In the genomic region with DNA sequence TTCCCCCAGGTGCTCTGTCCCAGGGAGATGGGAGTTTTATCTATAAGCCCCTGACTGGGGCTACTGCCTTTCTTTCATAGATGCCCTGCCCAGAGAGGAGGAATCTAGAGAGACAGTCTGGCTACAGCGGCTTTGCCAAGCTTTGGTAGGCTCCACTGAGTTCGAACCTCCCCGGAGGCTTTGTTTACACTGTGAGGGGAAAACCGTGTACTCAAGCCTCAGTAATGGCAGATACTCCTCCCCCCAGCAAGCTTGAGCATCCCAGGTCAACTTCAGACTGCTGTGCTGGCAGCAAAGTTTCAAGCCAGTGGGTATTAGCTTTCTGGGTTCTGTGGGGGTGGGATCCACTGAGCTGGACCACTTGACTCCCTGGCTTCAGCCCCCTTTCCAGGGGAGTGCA, we compare ENCODE assay signal across 5 cellular contexts. TPM values are rescaled to one million over a fixed set of nuclear protein-coding genes. Genes with fewer than 3 reads are reported as not detected.
DNase-seq lines count a peak whose midpoint lies in the region; ATAC-seq, FAIRE-seq and TF ChIP-seq lines count a peak whose summit lies in the region.
"Not testable (repeated sequence)": the region's sequence is repeated elsewhere in the genome, so short reads cannot be mapped to it uniquely, and the experiment has no call there.

No MANE protein-coding gene starts in this region.

- not testable (repeated sequence) for H3K56ac ChIP-seq in H1 (replicated peaks; ENCODE audit: insufficient read length, low read depth, low read length)

- 9% methylated on average over 4 of the region's 4 CpGs for WGBS in K562 (ENCODE audit: insufficient coverage, low coverage, missing lambda C conversion rate)
- 88% methylated on average over 4 of the region's 4 CpGs; no CpG with 5 or more reads in 1 of the 2 experiments for WGBS in H1 (ENCODE audit: extremely low coverage in 1 of 2, insufficient coverage in 1 of 2, insufficient read length in 1 of 2, insufficient replicate concordance in 2 of 2, low coverage in 1 of 2, low lambda C conversion rate in 2 of 2, missing lambda C conversion rate in 1 of 2), 2 experiments
- 0% methylated on average over 2 of the region's 4 CpGs for WGBS in HepG2 (ENCODE audit: low lambda C conversion rate)

- not testable (repeated sequence) for H4K5ac ChIP-seq in H1 (ENCODE audit: insufficient read length, low read depth, low read length)

- DNase-seq in ELF-1 (ENCODE audit: low read depth, low spot score) (peak; percentile 32), NCI-H69 (lab: John Stamatoyannopoulos, UW) (peak; percentile 64), HepG2 (ENCODE audit: low spot score) (peak; percentile 53)
- not testable (repeated sequence) for DNase-seq in K562 (ENCODE audit: extremely low read depth in 1 of 4, low spot score in 3 of 4); H1 (ENCODE audit: low read depth in 1 of 2, low spot score in 2 of 2)

- H3K4me1 ChIP-seq in K562 (replicated peaks in 1 of 2; ENCODE audit: control insufficient read depth in 2 of 2, insufficient read depth in 2 of 2, low read length in 2 of 2); H1 (replicated peaks in 1 of 4; ENCODE audit: control insufficient read depth in 3 of 4, insufficient read depth in 4 of 4, low read length in 3 of 4): not testable (repeated sequence)
- peaks cover 11% of the 10 kb centered on the region; the same call in 1 of the 2 replicates for H3K4me1 ChIP-seq in HepG2 (ENCODE audit: insufficient read depth, low read length)

- not testable (repeated sequence) for H2BK12ac ChIP-seq in H1 (ENCODE audit: low read depth, low read length)

- not testable (repeated sequence) for FAIRE-seq in K562 (lab: Jason Lieb, UNC); H1 (lab: Jason Lieb, UNC); HepG2 (lab: Jason Lieb, UNC)

- H2BK20ac ChIP-seq in H1 (ENCODE audit: low read length) = not testable (repeated sequence)

- H3K18ac ChIP-seq in H1 (ENCODE audit: extremely low read depth, low read length) = not testable (repeated sequence)

- not testable (repeated sequence) for H4K8ac ChIP-seq in H1 (ENCODE audit: extremely low read depth, insufficient read depth, low read length)

- H3K27me3 ChIP-seq in K562 (ENCODE audit: control insufficient read depth in 2 of 2, insufficient read depth in 2 of 2, low read length in 2 of 2) (peaks cover 5 to 11% of the 10 kb centered on the region in 2 experiments; a peak in 4 of 5 replicates), HepG2 (ENCODE audit: control insufficient read depth in 1 of 2, insufficient read depth in 2 of 2, low read length in 2 of 2) (peaks cover 0 to 13% of the 10 kb centered on the region in 2 experiments; a peak in 3 of 5 replicates)
- H3K27me3 ChIP-seq in H1 (replicated peaks in 1 of 4; ENCODE audit: control insufficient read depth in 3 of 4, extremely low read depth in 1 of 4, insufficient read depth in 3 of 4, low read length in 3 of 4) = not testable (repeated sequence)

- BruUV-seq in K562 (replicated peaks; lab: Mats Ljungman, UMichigan); HepG2 (replicated peaks; lab: Mats Ljungman, UMichigan): not testable (repeated sequence)

- H3K4me3 ChIP-seq in K562; H1 (ENCODE audit: extremely low read depth in 1 of 4, insufficient read depth in 2 of 4, low read depth in 3 of 4, low read length in 4 of 4); HepG2 (replicated peaks in 1 of 3; ENCODE audit: insufficient read depth in 1 of 3, low read depth in 2 of 3, low read length in 3 of 3): not testable (repeated sequence)

- H3K23me2 ChIP-seq in H1 (ENCODE audit: low read depth, low read length) = not testable (repeated sequence)

- H2BK5ac ChIP-seq in H1 (ENCODE audit: low read depth, low read length) = not testable (repeated sequence)

- H3K14ac ChIP-seq in H1 (ENCODE audit: insufficient read length) = not testable (repeated sequence)

- ATAC-seq in K562 = 0 out of 3 replicates have a peak, but pooled peaks have one; percentile 33
- peak; percentile 92 for ATAC-seq in HepG2

- not testable (repeated sequence) for TF ChIP-seq CTCF in K562 (IDR thresholded peaks at IDR 0.05 in 2 of 3, conservative IDR thresholded peaks at IDR 0.05 in 1 of 3; ENCODE audit: insufficient read depth in 2 of 3, low read depth in 1 of 3, low read length in 3 of 3); H1 (IDR thresholded peaks at IDR 0.05; ENCODE audit: control extremely low read depth in 1 of 3, insufficient read depth in 1 of 3, low read depth in 1 of 3, low read length in 3 of 3); HepG2 (CRISPR knock-in tag; IDR thresholded peaks at IDR 0.05)

- H3K23ac ChIP-seq in H1 (ENCODE audit: insufficient read length) = not testable (repeated sequence)

- not testable (repeated sequence) for H3K79me1 ChIP-seq in H1 (ENCODE audit: low read depth, low read length)

- in situ Hi-C loops in K562 (cut with MboI); HepG2 (cut with HindIII; ENCODE audit: extremely low pct_ligation_motif_present, low pct_unique_long_range_greater_than_20kb): not testable (repeated sequence)

- H3K9me3 ChIP-seq in K562 (replicated peaks; ENCODE audit: control insufficient read depth, insufficient read depth, low read depth, low read length); H1 (ENCODE audit: insufficient read depth in 2 of 2, low read depth in 1 of 2, low read length in 1 of 2); HepG2 (ENCODE audit: low read length): not testable (repeated sequence)

- H2BK15ac ChIP-seq in H1 (ENCODE audit: low read length) = not testable (repeated sequence)

- not testable (repeated sequence) for H3K9ac ChIP-seq in K562 (ENCODE audit: insufficient read depth in 1 of 2, low read depth in 2 of 2, low read length in 2 of 2); H1 (replicated peaks in 1 of 4; ENCODE audit: extremely low read depth in 1 of 4, low read depth in 3 of 4, low read length in 3 of 4); HepG2 (ENCODE audit: insufficient read depth, low read depth, low read length)

- not testable (repeated sequence) for H3K9me1 ChIP-seq in K562 (ENCODE audit: control insufficient read depth, insufficient read depth, low read length)

- H3K4me2 ChIP-seq in K562 (ENCODE audit: insufficient read depth, low read length); H1 (ENCODE audit: insufficient read depth in 1 of 2, low read depth in 2 of 2, low read length in 2 of 2): not testable (repeated sequence)
- 0 out of 2 replicates have a peak overlapping the region, but pooled peaks have one; percentile 18 for H3K4me2 ChIP-seq in HepG2 (ENCODE audit: low read depth, low read length)

- not testable (repeated sequence) for H3K79me2 ChIP-seq in K562 (ENCODE audit: control insufficient read depth, insufficient read depth, low read length); H1 (ENCODE audit: control insufficient read depth in 1 of 2, insufficient read depth in 2 of 2, low read length in 2 of 2); HepG2 (ENCODE audit: insufficient read depth, low read length)

- intact Hi-C loops in K562 (cut with micrococcal nuclease); HepG2 (cut with micrococcal nuclease; ENCODE audit: unreplicated experiment): not testable (repeated sequence)

- not testable (repeated sequence) for H4K91ac ChIP-seq in H1 (replicated peaks; ENCODE audit: insufficient read length, low read length)

- H2AK5ac ChIP-seq in H1 (ENCODE audit: low read depth, low read length) = not testable (repeated sequence)

- CTCF ChIA-PET in K562 (lab: Yijun Ruan, JAX; ENCODE audit: low intra/inter-chr PET ratio); HepG2 (lab: Yijun Ruan, JAX; ENCODE audit: low intra/inter-chr PET ratio, low total read pairs): not testable (repeated sequence)
- CTCF ChIA-PET in H1 (lab: Charles Lee; ENCODE audit: partially characterized antibody) = interaction anchor here (1.1 kb wide), 1 partner anchor 9 kb away, joined by 6 read pairs; no protein-coding TSS in a partner anchor

- H2BK120ac ChIP-seq in H1 (replicated peaks; ENCODE audit: low read depth, low read length) = not testable (repeated sequence)

- H3K4ac ChIP-seq in H1 (replicated peaks; ENCODE audit: insufficient read length, low read depth, low read length) = not testable (repeated sequence)

- not testable (repeated sequence) for H4K20me1 ChIP-seq in K562 (replicated peaks; ENCODE audit: control insufficient read depth, insufficient read depth, low read length); H1 (replicated peaks in 1 of 2; ENCODE audit: control insufficient read depth in 1 of 2, insufficient read depth in 2 of 2, low read length in 2 of 2); HepG2 (ENCODE audit: insufficient read depth, low read length)

- not testable (repeated sequence) for TF ChIP-seq RAD21 in K562 (CRISPR knock-in tag; conservative IDR thresholded peaks at IDR 0.05 in 1 of 2, IDR thresholded peaks at IDR 0.05 in 1 of 2); H1 (IDR thresholded peaks at IDR 0.05 in 1 of 2, conservative IDR thresholded peaks at IDR 0.05 in 1 of 2; ENCODE audit: low read depth in 2 of 2, low read length in 2 of 2); HepG2 (CRISPR knock-in tag; IDR thresholded peaks at IDR 0.05)

- not testable (repeated sequence) for TF ChIP-seq EP300 in K562 (IDR thresholded peaks at IDR 0.05; ENCODE audit: low read length); H1 (IDR thresholded peaks at IDR 0.05; ENCODE audit: borderline replicate concordance in 1 of 2, low read depth in 2 of 2, low read length in 2 of 2); HepG2 (IDR thresholded peaks at IDR 0.05; ENCODE audit: low read depth in 2 of 2, low read length in 2 of 2); HepG2 (CRISPR knock-in tag; IDR thresholded peaks at IDR 0.05; ENCODE audit: borderline replicate concordance)

- TF ChIP-seq POLR2A in K562 (conservative IDR thresholded peaks at IDR 0.05); H1 (IDR thresholded peaks at IDR 0.05; ENCODE audit: control extremely low read depth in 1 of 2, low read depth in 2 of 2, low read length in 2 of 2); HepG2 (IDR thresholded peaks at IDR 0.05; ENCODE audit: insufficient read depth in 1 of 2, low read depth in 2 of 2, low read length in 2 of 2): not testable (repeated sequence)

- POLR2A ChIA-PET in K562 (lab: Yijun Ruan, JAX) (interaction anchor here (0.6 to 1.2 kb wide), 2 partner anchors 10 to 26 kb away, joined by 3 read pairs; no protein-coding TSS in a partner anchor), H1 (lab: Charles Lee; ENCODE audit: partially characterized antibody) (interaction anchor here (1.6 kb wide), 1 partner anchor 10 kb away, joined by 3 read pairs; no protein-coding TSS in a partner anchor)
- POLR2A ChIA-PET in HepG2 (lab: Yijun Ruan, JAX) = not testable (repeated sequence)

- not testable (repeated sequence) for H3K27ac ChIP-seq in K562 (ENCODE audit: extremely low read depth, low read depth, low read length); H1 (ENCODE audit: low read depth, low read length); HepG2 (ENCODE audit: extremely low read length, insufficient read depth, low read length)

- H2AFZ ChIP-seq in K562 (ENCODE audit: low read depth, low read length) (peak overlapping the region; percentile 70; the same call in 1 of the 2 replicates), H1 (ENCODE audit: low read length) (peak overlapping the region; percentile 7; the same call in 1 of the 2 replicates)
- not testable (repeated sequence) for H2AFZ ChIP-seq in HepG2 (ENCODE audit: low read length)

- H3K36me3 ChIP-seq in K562 (ENCODE audit: control insufficient read depth, insufficient read depth, low read length); H1 (ENCODE audit: control insufficient read depth in 2 of 4, insufficient read depth in 4 of 4, low read length in 3 of 4); HepG2 (replicated peaks in 1 of 2; ENCODE audit: control insufficient read depth in 1 of 2, insufficient read depth in 2 of 2, low read length in 2 of 2): not testable (repeated sequence)

RNA-seq across cellular contexts. Expression of a gene that starts 7.8 kb away (rescaled TPM):
- 54.6 and 209 TPM in 2 replicates for total RNA-seq in K562 (2011; cell fraction: chromatin; rRNA removed; ENCODE audit: low replicate concordance)
- 33.4 and 34.5 TPM in 2 replicates for total RNA-seq in K562 (2011; cell fraction: nucleolus; rRNA removed)
- 47.5 and 61.9 TPM in 2 replicates for total RNA-seq in K562 (2011; cell fraction: nucleoplasm; rRNA removed)
- 114 and 120 TPM in 2 replicates for total RNA-seq in K562 (2014; rRNA removed)
- 160 and 174 TPM in 2 replicates for total RNA-seq in K562 (2014; rRNA removed; fragmentation: Illumina TruSeq; extraction: Trizol)
- 166 and 176 TPM in 2 replicates for total RNA-seq in K562 (2015; rRNA removed; fragmentation: Illumina TruSeq; extraction: Trizol)
- 124 and 127 TPM in 2 replicates for total RNA-seq in K562 (2021)
- 61.4 and 79.1 TPM in 2 replicates for polyA plus RNA-seq in K562 (2011; rRNA removed)
- 34.5 and 43.6 TPM in 2 replicates for polyA plus RNA-seq in K562 (2011; cell fraction: cytosol; rRNA removed)
- polyA plus RNA-seq in K562 (2011; cell fraction: nucleus; rRNA removed) = 29.5 and 30.0 TPM in 2 replicates
- polyA plus RNA-seq in K562 (2012) = 36.9 and 59.5 TPM in 2 replicates
- 97.5 and 97.9 TPM in 2 replicates for polyA plus RNA-seq in K562 (2014; fragmentation: Illumina TruSeq; extraction: Trizol)
- 10 to 100 TPM; 20.8 to 50.0 TPM for polyA plus RNA-seq in K562 (2014; fragmentation: Nextera tagmentation; extraction: Ambion mirVana)
- 52.0 and 57.9 TPM in 2 replicates for polyA plus RNA-seq in K562 (2014; rRNA removed)
- polyA minus RNA-seq in K562 (2011; rRNA and poly(A)+ RNA removed) = 636 and 709 TPM in 2 replicates
- polyA minus RNA-seq in K562 (2011; cell fraction: cytosol; rRNA and poly(A)+ RNA removed) = 124 and 164 TPM in 2 replicates
- polyA minus RNA-seq in K562 (2011; cell fraction: nucleus; rRNA and poly(A)+ RNA removed) = 44.4 and 104 TPM in 2 replicates
- total RNA-seq in H1 (2021; fragmentation: NEBNext Ultra II Directional; extraction: Animal tissue kit (Norgen Biotek cat#: 25700)) = 183 and 211 TPM in 2 replicates
- 34.6 and 38.5 TPM in 2 replicates for polyA plus RNA-seq in H1 (2011; rRNA removed)
- 58.6 TPM for polyA plus RNA-seq in H1 (2011; cell fraction: cytosol; rRNA removed)
- 35.7 TPM for polyA plus RNA-seq in H1 (2011; cell fraction: nucleus; rRNA removed)
- polyA plus RNA-seq in H1 (2012, experiment 1 of 2) = 72.4 to 119 TPM (median 88.5 TPM) in 4 replicates
- polyA plus RNA-seq in H1 (2012, experiment 2 of 2) = 3.8 TPM
- 73.6 TPM for polyA plus RNA-seq in H1 (2013, experiment 1 of 2)
- polyA plus RNA-seq in H1 (2013, experiment 2 of 2) = 71.1 TPM
- polyA minus RNA-seq in H1 (2011; rRNA and poly(A)+ RNA removed) = 230 and 396 TPM in 2 replicates
- polyA minus RNA-seq in H1 (2011; cell fraction: cytosol; rRNA and poly(A)+ RNA removed) = 142 TPM
- 197 TPM for polyA minus RNA-seq in H1 (2011; cell fraction: nucleus; rRNA and poly(A)+ RNA removed)
- total RNA-seq in HepG2 (2016; rRNA removed; fragmentation: Illumina TruSeq; extraction: Trizol) = 123 and 199 TPM in 2 replicates
- 12.5 and 18.3 TPM in 2 replicates for total RNA-seq in HepG2 (2016; cell fraction: cytosol; rRNA removed; fragmentation: Illumina TruSeq; extraction: Trizol; ENCODE audit: low read depth)
- 120 and 193 TPM in 2 replicates for total RNA-seq in HepG2 (2016; cell fraction: insoluble cytoplasmic fraction; rRNA removed; fragmentation: Illumina TruSeq; extraction: Trizol)
- total RNA-seq in HepG2 (2016; cell fraction: membrane; rRNA removed; fragmentation: Illumina TruSeq; extraction: Trizol) = 36.3 and 37.6 TPM in 2 replicates
- total RNA-seq in HepG2 (2016; cell fraction: nucleus; rRNA removed; fragmentation: Illumina TruSeq; extraction: Trizol) = 104 and 105 TPM in 2 replicates
- 23.6 and 26.7 TPM in 2 replicates for polyA plus RNA-seq in HepG2 (2011; rRNA removed)
- 15.8 and 21.4 TPM in 2 replicates for polyA plus RNA-seq in HepG2 (2011; cell fraction: cytosol; rRNA removed)
- polyA plus RNA-seq in HepG2 (2011; cell fraction: nucleus; rRNA removed) = 15.7 and 22.1 TPM in 2 replicates
- 32.9 and 35.1 TPM in 2 replicates for polyA plus RNA-seq in HepG2 (2012)
- 4.2 and 4.5 TPM in 2 replicates for polyA plus RNA-seq in HepG2 (2016; cell fraction: cytosol; fragmentation: Illumina TruSeq; extraction: Trizol; ENCODE audit: low read depth)
- polyA plus RNA-seq in HepG2 (2016; cell fraction: insoluble cytoplasmic fraction; fragmentation: Illumina TruSeq; extraction: Trizol; ENCODE audit: low read depth) = 76.4 and 89.4 TPM in 2 replicates
- 11.3 and 11.6 TPM in 2 replicates for polyA plus RNA-seq in HepG2 (2016; cell fraction: membrane; fragmentation: Illumina TruSeq; extraction: Trizol; ENCODE audit: low read depth)
- polyA plus RNA-seq in HepG2 (2016; cell fraction: nucleus; fragmentation: Illumina TruSeq; extraction: Trizol; ENCODE audit: insufficient read depth, low read depth) = 50.1 and 51.5 TPM in 2 replicates
- 94.2 and 347 TPM in 2 replicates for polyA minus RNA-seq in HepG2 (2011; rRNA and poly(A)+ RNA removed; ENCODE audit: low replicate concordance)
- 77.6 and 113 TPM in 2 replicates for polyA minus RNA-seq in HepG2 (2011; cell fraction: cytosol; rRNA and poly(A)+ RNA removed)
- polyA minus RNA-seq in HepG2 (2011; cell fraction: nucleus; rRNA and poly(A)+ RNA removed) = 126 and 154 TPM in 2 replicates
